ENCODE assay signal across 3 cellular contexts in genomic region chr11:94445641-94446040, GRCh38.
TF ChIP-seq lines count a peak whose summit lies in the region.

No MANE protein-coding gene starts in this region.

TF ChIP-seq in A549, 52 proteins besides CTCF, POLR2A, EP300 and RAD21:
- TF ChIP-seq MAFK (IDR thresholded peaks at IDR 0.05; ENCODE audit: partially characterized antibody) (peak; percentile 72), HMGXB4 (CRISPR knock-in tag; IDR thresholded peaks at IDR 0.05; ENCODE audit: borderline replicate concordance) (no peak), TFCP2L1 (CRISPR knock-in tag; IDR thresholded peaks at IDR 0.05) (no peak)
- TF ChIP-seq, protein P1, sequence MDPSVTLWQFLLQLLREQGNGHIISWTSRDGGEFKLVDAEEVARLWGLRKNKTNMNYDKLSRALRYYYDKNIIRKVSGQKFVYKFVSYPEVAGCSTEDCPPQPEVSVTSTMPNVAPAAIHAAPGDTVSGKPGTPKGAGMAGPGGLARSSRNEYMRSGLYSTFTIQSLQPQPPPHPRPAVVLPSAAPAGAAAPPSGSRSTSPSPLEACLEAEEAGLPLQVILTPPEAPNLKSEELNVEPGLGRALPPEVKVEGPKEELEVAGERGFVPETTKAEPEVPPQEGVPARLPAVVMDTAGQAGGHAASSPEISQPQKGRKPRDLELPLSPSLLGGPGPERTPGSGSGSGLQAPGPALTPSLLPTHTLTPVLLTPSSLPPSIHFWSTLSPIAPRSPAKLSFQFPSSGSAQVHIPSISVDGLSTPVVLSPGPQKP (IDR thresholded peaks at IDR 0.05; ENCODE audit: low read depth, low read length): no peak

TF ChIP-seq in IMR-90, 13 proteins besides CTCF, POLR2A, EP300 and RAD21:
- TF ChIP-seq FOS (IDR thresholded peaks at IDR 0.05; ENCODE audit: low read depth, low read length) (no peak), MAFK (IDR thresholded peaks at IDR 0.05; ENCODE audit: low read depth, low read length) (peak; percentile 92)
TF ChIP-seq in IMR-90: peak in this region for 1.

TF ChIP-seq in H1, 55 proteins besides CTCF, POLR2A, EP300 and RAD21:
- TF ChIP-seq CREB1 (IDR thresholded peaks at IDR 0.05): no peak
- TF ChIP-seq MAFK (IDR thresholded peaks at IDR 0.05; ENCODE audit: low read depth, low read length): 0 out of 2 replicates have a peak, but pooled peaks have one; percentile 2
